18 cellular contexts compared by ENCODE assay signal in the genomic region with DNA sequence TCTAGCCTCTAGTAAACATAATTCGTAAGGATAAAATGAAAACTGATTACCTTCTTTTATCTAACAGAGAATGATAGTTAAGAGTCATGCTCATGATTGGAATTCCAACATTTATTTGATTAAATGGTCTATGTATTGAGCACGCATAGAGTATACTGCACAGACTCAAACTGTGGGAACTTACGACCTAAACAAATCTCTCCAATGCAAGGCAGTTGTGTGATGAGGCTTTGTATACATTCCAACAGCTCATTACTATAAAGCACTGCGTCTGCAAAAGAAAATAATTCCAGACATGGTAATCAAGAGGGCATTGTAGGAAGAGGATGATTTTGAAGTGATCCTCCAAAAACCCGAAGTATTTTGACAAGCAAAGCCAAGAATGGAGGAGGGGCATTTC.
DNase-seq lines count a peak whose midpoint lies in the region; ATAC-seq, FAIRE-seq and TF ChIP-seq lines count a peak whose summit lies in the region.
"Had no signal": no experiment of that assay in that cellular context is flagged by ENCODE, and none has a peak within 500 bp of the region (broad histone marks: within the 10 kb centered on the region; RNA-seq: fewer than 3 reads in every experiment).

No MANE protein-coding gene starts in this region.

- no peak for FAIRE-seq in HepG2 (lab: Jason Lieb, UNC)
- no peak for FAIRE-seq in endothelial cell of umbilical vein (lab: Jason Lieb, UNC)
- FAIRE-seq: GM12891 had no signal

- no peak for TF ChIP-seq POLR2A in HepG2 (IDR thresholded peaks at IDR 0.05; ENCODE audit: insufficient read depth in 1 of 2, low read depth in 2 of 2, low read length in 2 of 2)
- TF ChIP-seq POLR2A in right lobe of liver (IDR thresholded peaks at IDR 0.05): no peak
- no peak for TF ChIP-seq POLR2A in endothelial cell of umbilical vein (IDR thresholded peaks at IDR 0.05; ENCODE audit: low read depth, low read length)

- H4K20me1 ChIP-seq in HepG2 (ENCODE audit: insufficient read depth, low read length): no peaks in the 10 kb centered on the region
- no peaks in the 10 kb centered on the region for H4K20me1 ChIP-seq in endothelial cell of umbilical vein (replicated peaks; ENCODE audit: control insufficient read depth, extremely low read depth, insufficient read depth, low read length)
- no peaks in the 10 kb centered on the region for H4K20me1 ChIP-seq in smooth muscle cell (ENCODE audit: low read depth)

- H3K9me1 ChIP-seq in endothelial cell of umbilical vein (replicated peaks; ENCODE audit: control insufficient read depth, extremely low read depth, insufficient read depth, low read length): no peaks in the 10 kb centered on the region

- H3K4me1 Mint-ChIP-seq in HFFc6 (ENCODE audit: low read depth): peaks cover 63% of the 10 kb centered on the region
- H3K4me1 Mint-ChIP-seq in activated CD8-positive, alpha-beta T cell treated with anti-CD3 and anti-CD28 coated beads, Interleukin-2, amount 10 ng/mL, durations not matched to agents 7 days and 5 days (ENCODE audit: low read depth): no peaks in the 10 kb centered on the region
- no peaks in the 10 kb centered on the region for H3K4me1 Mint-ChIP-seq in CD14-positive monocyte
- H3K4me1 Mint-ChIP-seq: B cell had no signal

- H3K27ac ChIP-seq in HepG2 (ENCODE audit: extremely low read length, insufficient read depth, low read length) (no peak overlapping the region), right lobe of liver (no peak overlapping the region), endothelial cell of umbilical vein (ENCODE audit: insufficient read depth, low read depth, low read length) (peak overlapping the region; percentile 58), smooth muscle cell (ENCODE audit: low read depth) (peak overlapping the region; percentile 60)
- H3K27ac ChIP-seq: GM23248 had no signal

- H3K36me3 ChIP-seq in HepG2 (replicated peaks in 1 of 2; ENCODE audit: control insufficient read depth in 1 of 2, insufficient read depth in 2 of 2, low read length in 2 of 2) (no peaks in the 10 kb centered on the region), right lobe of liver (no peaks in the 10 kb centered on the region), endothelial cell of umbilical vein (ENCODE audit: control insufficient read depth in 2 of 2, extremely low read depth in 1 of 2, insufficient read depth in 2 of 2, low read length in 2 of 2) (no peaks in the 10 kb centered on the region), smooth muscle cell (ENCODE audit: low read depth) (no peaks in the 10 kb centered on the region)
- H3K36me3 ChIP-seq: HAP-1 had no signal

- TF ChIP-seq EP300 in HepG2 (IDR thresholded peaks at IDR 0.05; ENCODE audit: low read depth in 2 of 2, low read length in 2 of 2) (no peak), HepG2 (CRISPR knock-in tag; IDR thresholded peaks at IDR 0.05; ENCODE audit: borderline replicate concordance) (no peak)

- no peak for DNase-seq in HepG2 (ENCODE audit: low spot score)
- no peak for DNase-seq in right lobe of liver
- no peak for DNase-seq in HFFc6
- no peak for DNase-seq in endothelial cell of umbilical vein (ENCODE audit: low read depth, low spot score)
- DNase-seq in smooth muscle cell (lab: John Stamatoyannopoulos, UW; ENCODE audit: unreplicated experiment): no peak
- no peak for DNase-seq in NCI-H2081 (lab: John Stamatoyannopoulos, UW)
- no peak for DNase-seq in activated CD8-positive, alpha-beta T cell treated with anti-CD3 and anti-CD28 coated beads, Interleukin-2, amount 10 ng/mL, durations not matched to agents 7 days and 5 days
- DNase-seq in CD14-positive monocyte (ENCODE audit: low spot score): no peak
- DNase-seq: COR-L47, NCI-H1105 treated with DMSO at 0.1 percent for 48 hours, NCI-H1694, RPMI8226, SIG-M5 had no signal

- WGBS in HepG2 (ENCODE audit: low lambda C conversion rate): 71% methylated on average over 5 of the region's 5 CpGs
- WGBS in right lobe of liver (ENCODE audit: insufficient coverage, low coverage, low lambda C conversion rate, missing lambda C conversion rate): 54% methylated on average over 5 of the region's 5 CpGs
- 38% methylated on average over 5 of the region's 5 CpGs for WGBS in smooth muscle cell (ENCODE audit: low lambda C conversion rate)

- H3K4me3 ChIP-seq in HepG2 (replicated peaks in 1 of 3; ENCODE audit: insufficient read depth in 1 of 3, low read depth in 2 of 3, low read length in 3 of 3): no peak overlapping the region
- no peak overlapping the region for H3K4me3 ChIP-seq in right lobe of liver
- H3K4me3 ChIP-seq in endothelial cell of umbilical vein (replicated peaks in 1 of 3; ENCODE audit: insufficient read depth in 1 of 3, low read depth in 1 of 3, low read length in 3 of 3): no peak overlapping the region
- no peak overlapping the region for H3K4me3 ChIP-seq in smooth muscle cell
- H3K4me3 ChIP-seq: GM23248, HAP-1 had no signal

- H3K9me3 Mint-ChIP-seq in HFFc6 (no peaks in the 10 kb centered on the region), CD14-positive monocyte (peaks cover 0 to 4% (median 0%) of the 10 kb centered on the region in 7 donors)
- no peaks in the 10 kb centered on the region for H3K9me3 Mint-ChIP-seq in activated CD8-positive, alpha-beta T cell treated with anti-CD3 and anti-CD28 coated beads, Interleukin-2, amount 10 ng/mL, durations not matched to agents 7 days and 5 days (ENCODE audit: insufficient read depth)

- dilution Hi-C loops in endothelial cell of umbilical vein (cut with MboI; ENCODE audit: extremely low pct_ligation_motif_present, low sequenced_read_pairs): no loop called here

- H3K27ac Mint-ChIP-seq in HFFc6: peak overlapping the region; percentile 79; the same call in 1 of the 2 replicates
- H3K27ac Mint-ChIP-seq in activated CD8-positive, alpha-beta T cell treated with anti-CD3 and anti-CD28 coated beads, Interleukin-2, amount 10 ng/mL, durations not matched to agents 7 days and 5 days: no peak overlapping the region
- H3K27ac Mint-ChIP-seq in CD14-positive monocyte: no peak overlapping the region
- H3K27ac Mint-ChIP-seq: B cell; CD4-positive, CD25-positive, alpha-beta regulatory T cell had no signal

- POLR2A ChIA-PET in HepG2 (lab: Yijun Ruan, JAX): no interaction called here
- POLR2A ChIA-PET in endothelial cell of umbilical vein (lab: Charles Lee): no interaction called here
- POLR2A ChIA-PET in activated CD8-positive, alpha-beta T cell treated with anti-CD3 and anti-CD28 coated beads, Interleukin-2, amount 10 ng/mL, durations not matched to agents 7 days and 5 days (lab: Charles Lee): no interaction called here

- peak overlapping the region; percentile 8 for H2AFZ ChIP-seq in HepG2 (ENCODE audit: low read length)
- no peak overlapping the region for H2AFZ ChIP-seq in endothelial cell of umbilical vein (ENCODE audit: low read depth, low read length)
- H2AFZ ChIP-seq in smooth muscle cell (ENCODE audit: low read depth): no peak overlapping the region
- H2AFZ ChIP-seq: GM23248 had no signal

- TF ChIP-seq CTCF in HepG2 (CRISPR knock-in tag; IDR thresholded peaks at IDR 0.05): no peak
- TF ChIP-seq CTCF in right lobe of liver (IDR thresholded peaks at IDR 0.05): no peak
- no peak for TF ChIP-seq CTCF in HFFc6 (IDR thresholded peaks at IDR 0.05)
- no peak for TF ChIP-seq CTCF in endothelial cell of umbilical vein (IDR thresholded peaks at IDR 0.05; ENCODE audit: extremely low read depth in 1 of 2, insufficient read depth in 1 of 2, low read depth in 1 of 2, low read length in 2 of 2)
- no peak for TF ChIP-seq CTCF in smooth muscle cell (IDR thresholded peaks at IDR 0.05; ENCODE audit: borderline replicate concordance, insufficient read depth, poor library complexity, severe bottlenecking)
- no peak for TF ChIP-seq CTCF in CD14-positive monocyte (IDR thresholded peaks at IDR 0.05)

- CTCF ChIA-PET in HepG2 (lab: Yijun Ruan, JAX; ENCODE audit: low intra/inter-chr PET ratio, low total read pairs): no interaction called here
- CTCF ChIA-PET in endothelial cell of umbilical vein (lab: Charles Lee): interaction anchor here (1.1 kb wide), 1 partner anchor 194 kb away, joined by 3 read pairs; no protein-coding TSS in a partner anchor
- CTCF ChIA-PET in activated CD8-positive, alpha-beta T cell treated with anti-CD3 and anti-CD28 coated beads, Interleukin-2, amount 10 ng/mL, durations not matched to agents 7 days and 5 days (lab: Charles Lee): interaction anchor here (1.5 kb wide), 1 partner anchor 25 kb away, joined by 3 read pairs; no protein-coding TSS in a partner anchor

- no peaks in the 10 kb centered on the region for H3K79me2 ChIP-seq in HepG2 (ENCODE audit: insufficient read depth, low read length)
- H3K79me2 ChIP-seq in endothelial cell of umbilical vein (ENCODE audit: control insufficient read depth, insufficient read depth, low read length): no peaks in the 10 kb centered on the region
- H3K79me2 ChIP-seq in smooth muscle cell (ENCODE audit: low read depth): no peaks in the 10 kb centered on the region

- H3K27me3 ChIP-seq in HepG2 (ENCODE audit: control insufficient read depth in 1 of 2, insufficient read depth in 2 of 2, low read length in 2 of 2) (no peaks in the 10 kb centered on the region), right lobe of liver (no peaks in the 10 kb centered on the region), endothelial cell of umbilical vein (ENCODE audit: control insufficient read depth in 2 of 2, insufficient read depth in 2 of 2, low read length in 2 of 2) (no peaks in the 10 kb centered on the region), smooth muscle cell (ENCODE audit: low read depth) (no peaks in the 10 kb centered on the region)

- H3K36me3 Mint-ChIP-seq in HFFc6 (ENCODE audit: low read depth): no peaks in the 10 kb centered on the region; the same call in 1 of the 2 replicates
- H3K36me3 Mint-ChIP-seq in activated CD8-positive, alpha-beta T cell treated with anti-CD3 and anti-CD28 coated beads, Interleukin-2, amount 10 ng/mL, durations not matched to agents 7 days and 5 days (ENCODE audit: low read depth): no peaks in the 10 kb centered on the region
- no peaks in the 10 kb centered on the region for H3K36me3 Mint-ChIP-seq in CD14-positive monocyte
- H3K36me3 Mint-ChIP-seq: CD4-positive, CD25-positive, alpha-beta regulatory T cell had no signal

- no peak overlapping the region for H3K4me3 Mint-ChIP-seq in HFFc6
- H3K4me3 Mint-ChIP-seq in activated CD8-positive, alpha-beta T cell treated with anti-CD3 and anti-CD28 coated beads, Interleukin-2, amount 10 ng/mL, durations not matched to agents 7 days and 5 days: no peak overlapping the region
- H3K4me3 Mint-ChIP-seq in CD14-positive monocyte: no peak overlapping the region
- H3K4me3 Mint-ChIP-seq: B cell; CD4-positive, CD25-positive, alpha-beta regulatory T cell had no signal

- H3K27me3 Mint-ChIP-seq in HFFc6 (ENCODE audit: insufficient read depth) (peaks cover 2% of the 10 kb centered on the region; the same call in 1 of the 2 replicates), CD14-positive monocyte (ENCODE audit: low read depth in 3 of 3) (peaks cover 2 to 5% (median 4%) of the 10 kb centered on the region in 3 donors)
- H3K27me3 Mint-ChIP-seq in activated CD8-positive, alpha-beta T cell treated with anti-CD3 and anti-CD28 coated beads, Interleukin-2, amount 10 ng/mL, durations not matched to agents 7 days and 5 days (ENCODE audit: low read depth): peaks cover 1% of the 10 kb centered on the region

- TF ChIP-seq RAD21 in HepG2 (CRISPR knock-in tag; IDR thresholded peaks at IDR 0.05): no peak

- intact Hi-C loops in HepG2 (cut with micrococcal nuclease; ENCODE audit: unreplicated experiment): loop anchor here (5.0 kb wide), 1 partner anchor 98 kb away; no protein-coding TSS in a partner anchor
- intact Hi-C loops in right lobe of liver (cut with DNase I): no loop called here
- intact Hi-C loops in endothelial cell of umbilical vein (cut with micrococcal nuclease): loop anchor here (1.0 to 5.0 kb wide), 3 partner anchors 63 to 109 kb away; no protein-coding TSS in a partner anchor
- intact Hi-C loops in CD14-positive monocyte (cut with micrococcal nuclease): no loop called here

- H3K9ac ChIP-seq in HepG2 (ENCODE audit: insufficient read depth, low read depth, low read length) (no peak overlapping the region), endothelial cell of umbilical vein (replicated peaks; ENCODE audit: extremely low read depth, insufficient read depth, low read length) (no peak overlapping the region), smooth muscle cell (ENCODE audit: low read depth) (no peak overlapping the region)
- H3K9ac ChIP-seq: GM23248 had no signal

- H3F3A ChIP-seq in smooth muscle cell (ENCODE audit: low read depth): no peaks in the 10 kb centered on the region

- in situ Hi-C loops in HepG2 (cut with HindIII; ENCODE audit: extremely low pct_ligation_motif_present, low pct_unique_long_range_greater_than_20kb): no loop called here

- H3K4me2 ChIP-seq in HepG2 (ENCODE audit: low read depth, low read length) (no peak overlapping the region), endothelial cell of umbilical vein (ENCODE audit: insufficient read depth, low read length) (no peak overlapping the region), smooth muscle cell (peak overlapping the region; percentile 33)

- peaks cover 18% of the 10 kb centered on the region for H3K4me1 ChIP-seq in HepG2 (ENCODE audit: insufficient read depth, low read length)
- no peaks in the 10 kb centered on the region for H3K4me1 ChIP-seq in right lobe of liver
- peaks cover 23% of the 10 kb centered on the region for H3K4me1 ChIP-seq in endothelial cell of umbilical vein (ENCODE audit: control insufficient read depth, extremely low read depth, insufficient read depth, low read length)
- no peaks in the 10 kb centered on the region for H3K4me1 ChIP-seq in smooth muscle cell (ENCODE audit: low read depth)
- H3K4me1 ChIP-seq: HAP-1 had no signal

- no peaks in the 10 kb centered on the region for H3K9me3 ChIP-seq in HepG2 (ENCODE audit: low read length)
- no peaks in the 10 kb centered on the region for H3K9me3 ChIP-seq in right lobe of liver
- H3K9me3 ChIP-seq in endothelial cell of umbilical vein (replicated peaks; ENCODE audit: control insufficient read depth, insufficient read depth, low read length): no peaks in the 10 kb centered on the region
- H3K9me3 ChIP-seq in smooth muscle cell (replicated peaks; ENCODE audit: low read depth): no peaks in the 10 kb centered on the region
- H3K9me3 ChIP-seq: HAP-1 had no signal

- ATAC-seq in HepG2 (no peak), right lobe of liver (no peak)
- no peak for ATAC-seq in activated CD8-positive, alpha-beta T cell treated with anti-CD3 and anti-CD28 coated beads, Interleukin-2, amount 10 ng/mL, durations not matched to agents 7 days and 5 days

- no TSS peak for BruUV-seq in HepG2 (replicated peaks; lab: Mats Ljungman, UMichigan)
- TSS peak; percentile 24 for BruUV-seq in endothelial cell of umbilical vein (replicated peaks; lab: Mats Ljungman, UMichigan)

Comparison
In these comparisons a context has a peak if more than half of its experiments do, and no peak if none do; other contexts are left out.
1. intact Hi-C loops: an anchor here in HepG2 (5.0 kb wide) and endothelial cell of umbilical vein (1.0 to 5.0 kb wide); none called in right lobe of liver and CD14-positive monocyte.
2. H3K27ac ChIP-seq: peak in endothelial cell of umbilical vein (single experiment) and smooth muscle cell (single experiment); none in HepG2 (single experiment) and right lobe of liver (0 of 3).